13 cellular contexts compared by ENCODE assay signal in genomic region chr13:104011505-104012270, GRCh38.
A peak's percentile ranks its signal among the peaks of the same experiment; 100 is the strongest.
DNase-seq lines count a peak whose midpoint lies in the region; ATAC-seq and TF ChIP-seq lines count a peak whose summit lies in the region.
"Had no signal": no experiment of that assay in that cellular context is flagged by ENCODE, and none has a peak within 500 bp of the region (broad histone marks: within the 10 kb centered on the region; RNA-seq: fewer than 3 reads in every experiment).

No MANE protein-coding gene starts in this region.

- H3K36me3 Mint-ChIP-seq in GM23338 (ENCODE audit: low read depth) = no peaks in the 10 kb centered on the region

- H3K9me3 Mint-ChIP-seq in GM23338 = no peaks in the 10 kb centered on the region

- POLR2A ChIA-PET in Panc1 (lab: Charles Lee) = interaction anchor here (0.7 kb wide), 2 partner anchors 1021 to 1051 kb away, joined by 4 to 8 read pairs; no protein-coding TSS in a partner anchor

- H3F3A ChIP-seq in GM23338 (replicated peaks; ENCODE audit: low read depth) = no peaks in the 10 kb centered on the region

- no peak overlapping the region for H3K4me3 Mint-ChIP-seq in GM23338

- peaks cover 3% of the 10 kb centered on the region for H3K27me3 Mint-ChIP-seq in GM23338 (ENCODE audit: insufficient read depth, low read depth, poor library complexity)

- peaks cover 4% of the 10 kb centered on the region for H3K9me2 ChIP-seq in GM23338 (ENCODE audit: insufficient read depth)

- no peaks in the 10 kb centered on the region for H3K27me3 ChIP-seq in GM23338 (ENCODE audit: insufficient read depth)
- no peaks in the 10 kb centered on the region for H3K27me3 ChIP-seq in Panc1 (ENCODE audit: control insufficient read depth, insufficient read depth, low read length)
- no peaks in the 10 kb centered on the region for H3K27me3 ChIP-seq in parathyroid adenoma (ENCODE audit: control insufficient read depth, insufficient read depth, low read length)

- H3K27ac ChIP-seq in GM23338 (ENCODE audit: low read depth) (no peak overlapping the region), Panc1 (ENCODE audit: low read length) (no peak overlapping the region), parathyroid adenoma (no peak overlapping the region), substantia nigra (ENCODE audit: low read depth, low read length, poor library complexity, severe bottlenecking) (no peak overlapping the region)
- H3K27ac ChIP-seq: skin epidermis had no signal

- no peaks in the 10 kb centered on the region for H4K20me1 ChIP-seq in GM23338 (replicated peaks; ENCODE audit: insufficient read depth)

- H3K27ac Mint-ChIP-seq in GM23338 = no peak overlapping the region

- H3K4me3 ChIP-seq in GM23338 (no peak overlapping the region), Panc1 (ENCODE audit: low read depth in 2 of 2, low read length in 2 of 2) (peak overlapping the region; percentile 21 to 47), fibroblast of villous mesenchyme (ENCODE audit: low read depth, low read length) (no peak overlapping the region), parathyroid adenoma (ENCODE audit: low read depth, low read length) (peak overlapping the region; percentile 44)
- H3K4me3 ChIP-seq: lung, skin epidermis had no signal

- no peak overlapping the region for H3K9ac ChIP-seq in parathyroid adenoma

- H3K9me3 ChIP-seq in Panc1 (ENCODE audit: control insufficient read depth, insufficient read depth, low read depth, low read length) (no peaks in the 10 kb centered on the region), parathyroid adenoma (ENCODE audit: control insufficient read depth, low read length) (no peaks in the 10 kb centered on the region)

- peak; percentile 54 for ATAC-seq in GM23338
- ATAC-seq in Panc1 = peak; percentile 78
- ATAC-seq in omental fat pad (ENCODE audit: low FRiP score) = no peak
- ATAC-seq in GM21360 (IDR thresholded peaks at IDR 0.05; ENCODE audit: unreplicated experiment) = no peak

- no peaks in the 10 kb centered on the region for H3K36me3 ChIP-seq in GM23338 (ENCODE audit: insufficient read depth)
- H3K36me3 ChIP-seq in Panc1 (ENCODE audit: control insufficient read depth, insufficient read depth, low read length) = no peaks in the 10 kb centered on the region
- no peaks in the 10 kb centered on the region for H3K36me3 ChIP-seq in parathyroid adenoma (ENCODE audit: control insufficient read depth, insufficient read depth, low read length)

- DNase-seq in GM23338 (ENCODE audit: low spot score) (peak; percentile 13), Panc1 (ENCODE audit: low read depth, low spot score) (no peak), fibroblast of villous mesenchyme (ENCODE audit: low read depth) (peak; percentile 21), epidermal melanocyte (ENCODE audit: insufficient read length, low spot score) (no peak), omental fat pad (ENCODE audit: low spot score) (no peak), substantia nigra (lab: John Stamatoyannopoulos, UW) (no peak)
- DNase-seq: activated T-cell treated with anti-CD3 and anti-CD28 coated beads, Interleukin-2, amount 50 U/mL, for 48 hours; C1 segment of cervical spinal cord; HCEC 1CT had no signal

- no peak overlapping the region for H3K4me2 ChIP-seq in GM23338
- H3K4me2 ChIP-seq in parathyroid adenoma (ENCODE audit: low read length) = peak overlapping the region; percentile 45

- intact Hi-C loops in Panc1 (cut with micrococcal nuclease; ENCODE audit: unreplicated experiment) = no loop called here

- H2AFZ ChIP-seq in GM23338 (peak overlapping the region; percentile 63; the same call in 1 of the 2 replicates), parathyroid adenoma (peak overlapping the region; percentile 56)

- H3K4me1 ChIP-seq in GM23338 (ENCODE audit: insufficient read depth) = peaks cover 7% of the 10 kb centered on the region; the same call in 1 of the 2 replicates
- H3K4me1 ChIP-seq in Panc1 (ENCODE audit: control insufficient read depth, insufficient read depth, low read length) = peaks cover 8% of the 10 kb centered on the region
- no peaks in the 10 kb centered on the region for H3K4me1 ChIP-seq in parathyroid adenoma

- in situ Hi-C loops in Panc1 (cut with HindIII; ENCODE audit: low pct_unique_long_range_greater_than_20kb, low sequenced_read_pairs) = no loop called here

- peaks cover 14% of the 10 kb centered on the region for H3K4me1 Mint-ChIP-seq in GM23338

- H3K79me2 ChIP-seq in GM23338 (replicated peaks; ENCODE audit: insufficient read depth) (no peaks in the 10 kb centered on the region), parathyroid adenoma (no peaks in the 10 kb centered on the region)

- no TSS peak for BruUV-seq in Panc1 (replicated peaks; lab: Mats Ljungman, UMichigan)

- TF ChIP-seq CTCF in GM23338 (conservative IDR thresholded peaks at IDR 0.05; ENCODE audit: low read depth in 2 of 2) (no peak), Panc1 (IDR thresholded peaks at IDR 0.05) (no peak), fibroblast of villous mesenchyme (IDR thresholded peaks at IDR 0.05; ENCODE audit: insufficient read depth, low read depth, low read length) (no peak), parathyroid adenoma (IDR thresholded peaks at IDR 0.05) (no peak), omental fat pad (IDR thresholded peaks at IDR 0.05) (no peak)

- CTCF ChIA-PET in Panc1 (lab: Charles Lee) = no interaction called here

TF ChIP-seq in GM23338, 12 proteins besides CTCF, POLR2A, EP300 and RAD21 (continues in another document):
- TF ChIP-seq POLR2AphosphoS5 (IDR thresholded peaks at IDR 0.05; ENCODE audit: low read depth) (no peak), ZNF331 (CRISPR knock-in tag; IDR thresholded peaks at IDR 0.05; ENCODE audit: low read depth) (no peak), STAT1 (IDR thresholded peaks at IDR 0.05; ENCODE audit: unreplicated experiment) (no peak), EZH2phosphoT487 (IDR thresholded peaks at IDR 0.05; ENCODE audit: unreplicated experiment) (no peak), EZH2 (IDR thresholded peaks at IDR 0.05; ENCODE audit: low read depth, unreplicated experiment) (no peak), ETS1 (IDR thresholded peaks at IDR 0.05) (no peak), REST (IDR thresholded peaks at IDR 0.05; ENCODE audit: unreplicated experiment) (no peak)

Comparison
In these comparisons a context has a peak if more than half of its experiments do, and no peak if none do; other contexts are left out.
1. ATAC-seq: peak in GM23338 (single experiment) and Panc1 (single experiment); none in omental fat pad (single experiment) and GM21360 (single experiment).
2. DNase-seq: peak in GM23338 (single experiment) and fibroblast of villous mesenchyme (single experiment); none in Panc1 (single experiment), epidermal melanocyte (single experiment), omental fat pad (single experiment) and substantia nigra (0 of 49).
3. H3K4me3 ChIP-seq: peak in Panc1 (2 of 2) and parathyroid adenoma (single experiment); none in GM23338 (single experiment) and fibroblast of villous mesenchyme (single experiment).